In the genomic region with DNA sequence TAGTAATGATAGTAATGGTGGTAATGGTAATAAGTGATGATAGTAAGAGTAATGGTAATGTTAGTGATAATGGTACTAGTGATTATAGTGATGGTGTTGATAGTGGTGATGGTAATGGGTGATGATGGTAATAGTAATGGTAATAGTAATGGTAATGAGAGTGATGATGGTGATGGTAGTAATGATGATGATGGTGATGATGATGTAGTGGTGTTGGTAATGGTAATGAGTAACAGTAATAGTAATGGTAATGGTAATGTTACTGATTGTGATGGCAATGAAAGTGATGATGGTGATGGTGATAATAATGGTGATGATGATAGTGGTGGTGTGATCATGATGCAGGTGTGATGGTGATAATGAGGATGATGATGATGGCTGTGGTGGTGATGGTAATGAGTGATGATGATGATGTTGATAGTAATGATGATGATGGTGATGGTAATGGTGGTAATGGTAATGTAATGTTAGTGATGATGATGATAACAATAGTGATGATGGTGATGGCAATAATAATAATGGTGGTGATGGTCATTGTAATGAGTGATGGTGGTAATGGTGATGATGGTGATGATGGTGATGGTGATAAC, we compare ENCODE assay signal across 30 cellular contexts.
"Had no signal": no experiment of that assay in that cellular context is flagged by ENCODE, and none has a peak within 500 bp of the region (broad histone marks: within the 10 kb centered on the region; RNA-seq: fewer than 3 reads in every experiment).

No MANE protein-coding gene starts in this region.

- H3K4me3 ChIP-seq: ascending aorta, esophagus muscularis mucosa, gastrocnemius medialis, heart right ventricle had no signal

- H3K27ac ChIP-seq: ascending aorta, brain microvascular endothelial cell, esophagus muscularis mucosa, foreskin keratinocyte, gastrocnemius medialis, heart right ventricle had no signal

- H3K9me3 ChIP-seq: ascending aorta, gastrocnemius medialis had no signal

- H3K27me3 ChIP-seq: ascending aorta, brain microvascular endothelial cell, foreskin keratinocyte, gastrocnemius medialis had no signal

- FAIRE-seq: colon had no signal

- H3K36me3 ChIP-seq: ascending aorta, brain microvascular endothelial cell, esophagus muscularis mucosa, gastrocnemius medialis, heart right ventricle had no signal

- DNase-seq: activated CD4-positive, alpha-beta memory T cell treated with anti-CD3 and anti-CD28 coated beads, Interleukin-2, amount 10 ng/mL, durations not matched to agents 7 days and 5 days; activated CD4-positive, alpha-beta T cell treated with anti-CD3 and anti-CD28 coated beads for 1 hour; activated CD4-positive, alpha-beta T cell treated with anti-CD3 and anti-CD28 coated beads for 4 hours; activated CD4-positive, alpha-beta T cell treated with anti-CD3 and anti-CD28 coated beads, Interleukin-2, amount 10 ng/mL, durations not matched to agents 7 days and 5 days; activated CD4-positive, alpha-beta T cell treated with anti-CD3 and anti-CD28 coated beads, Interleukin-2, amount 50 U/mL, for 4 hours; activated CD4-positive, CD25-positive, alpha-beta regulatory T cell; activated CD8-positive, alpha-beta memory T cell treated with anti-CD3 and anti-CD28 coated beads, Interleukin-2, amount 50 U/mL, for 48 hours; activated gamma-delta T cell; activated naive CD4-positive, alpha-beta T cell; activated naive CD4-positive, alpha-beta T cell treated with anti-CD3 and anti-CD28 coated beads, Interleukin-2, amount 10 ng/mL, durations not matched to agents 7 days and 5 days; activated naive CD8-positive, alpha-beta T cell treated with anti-CD3 and anti-CD28 coated beads, Interleukin-2, amount 10 ng/mL, durations not matched to agents 7 days and 5 days; activated T-cell treated with anti-CD3 and anti-CD28 coated beads for 4 hours; activated T-cell treated with anti-CD3 and anti-CD28 coated beads, Interleukin-2, amount 50 U/mL, for 24 hours; activated T-cell treated with anti-CD3 and anti-CD28 coated beads, Interleukin-2, amount 50 U/mL, for 72 hours; brain microvascular endothelial cell; caudate nucleus; cortex of kidney; dermis blood vessel endothelial cell; effector CD4-positive, alpha-beta T cell; effector memory CD8-positive, alpha-beta T cell; erythroblast; foreskin keratinocyte; gastrocnemius medialis; glutamatergic neuron; heart right ventricle; T-helper 2 cell had no signal

- H3K4me1 ChIP-seq: ascending aorta, esophagus muscularis mucosa, foreskin keratinocyte, gastrocnemius medialis, heart right ventricle had no signal

- ATAC-seq: activated naive CD4-positive, alpha-beta T cell treated with anti-CD3 and anti-CD28 coated beads, Interleukin-2, amount 50 U/mL, for 72 hours; activated T-cell treated with anti-CD3 and anti-CD28 coated beads, Interleukin-2, amount 50 U/mL, for 72 hours; effector memory CD8-positive, alpha-beta T cell; foreskin keratinocyte; gastrocnemius medialis; heart right ventricle had no signal
